24 cellular contexts compared by ENCODE assay signal in the genomic region with DNA sequence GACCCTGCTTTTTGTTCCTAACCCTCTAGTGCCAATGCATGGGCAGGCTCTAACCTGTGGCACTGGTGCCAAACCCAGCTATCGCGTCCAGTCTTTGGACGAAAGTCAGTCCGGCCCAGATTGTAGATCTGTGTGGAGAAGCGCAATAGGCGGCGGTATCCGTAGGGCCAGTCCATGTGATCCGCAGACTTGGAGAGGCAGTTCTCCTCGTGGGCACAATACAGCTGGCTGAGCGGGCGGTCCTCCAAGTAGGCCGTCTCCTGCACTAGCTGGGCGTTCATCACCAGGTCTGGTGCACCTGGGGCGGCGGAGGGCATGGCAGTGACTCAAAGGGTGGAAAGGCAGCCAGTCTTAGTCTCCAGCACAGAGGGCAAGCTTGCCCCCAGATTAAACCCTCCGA. TPM values are rescaled to one million over a fixed set of nuclear protein-coding genes. Genes with fewer than 3 reads are reported as not detected.
DNase-seq lines count a peak whose midpoint lies in the region; ATAC-seq, FAIRE-seq and TF ChIP-seq lines count a peak whose summit lies in the region.
"Had no signal": no experiment of that assay in that cellular context is flagged by ENCODE, and none has a peak within 500 bp of the region (broad histone marks: within the 10 kb centered on the region; RNA-seq: fewer than 3 reads in every experiment).

No MANE protein-coding gene starts in this region.

- H3K4me1 ChIP-seq in MM.1S (ENCODE audit: low read length) (peaks cover 46% of the 10 kb centered on the region), psoas muscle (no peaks in the 10 kb centered on the region)

- intact Hi-C loops in psoas muscle (cut with DNase I) = loop anchor here in 1 of 2 donors (10.0 kb wide), 1 partner anchor 411 kb away; no protein-coding TSS in a partner anchor

- H3K27me3 ChIP-seq in MM.1S (replicated peaks; ENCODE audit: insufficient read depth, low read length) (no peaks in the 10 kb centered on the region), psoas muscle (ENCODE audit: insufficient read depth in 3 of 3, low read length in 2 of 3) (no peaks in the 10 kb centered on the region)

- CTCF ChIA-PET in RWPE1 (lab: Yijun Ruan, JAX) = interaction anchor here (0.6 to 1.3 kb wide), 3 partner anchors 86 to 1336 kb away, joined by 3 read pairs; no protein-coding TSS in a partner anchor

- FAIRE-seq in GM19239 (lab: Jason Lieb, UNC) = no peak
- FAIRE-seq: D721Med, GM12892 had no signal

- WGBS in psoas muscle, 3 donors = 77 to 92% (median 82%) methylated on average over 17 of the region's 17 CpGs

- H3K79me2 ChIP-seq in MM.1S (ENCODE audit: low read length) = no peaks in the 10 kb centered on the region

- no peak overlapping the region for H3K4me3 ChIP-seq in MM.1S (ENCODE audit: low read length)
- H3K4me3 ChIP-seq in psoas muscle = no peak overlapping the region
- H3K4me3 ChIP-seq: SK-N-MC had no signal

- H3K9ac ChIP-seq in MM.1S (ENCODE audit: low read length) = no peak overlapping the region

- H3K4me2 ChIP-seq in MM.1S (ENCODE audit: low read depth, low read length) = 0 out of 2 replicates have a peak overlapping the region, but pooled peaks have one; percentile 0

- peak overlapping the region; percentile 78; the same call in 1 of the 2 replicates for H3K27ac ChIP-seq in MM.1S (ENCODE audit: low read length)
- H3K27ac ChIP-seq in psoas muscle = no peak overlapping the region
- no peak overlapping the region for H3K27ac ChIP-seq in RWPE1
- H3K27ac ChIP-seq: 22Rv1, C4-2B, SK-N-MC had no signal

- no peaks in the 10 kb centered on the region for H4K20me1 ChIP-seq in MM.1S (ENCODE audit: insufficient read depth, low read length)

- DNase-seq in NCI-H2029 (lab: John Stamatoyannopoulos, UW) = peak; percentile 6
- DNase-seq in NCI-H2029 treated with DMSO at 0.1 percent for 48 hours (lab: John Stamatoyannopoulos, UW) = no peak
- DNase-seq in MM.1S = no peak
- no peak for DNase-seq in psoas muscle
- no peak for DNase-seq in GM19239 (ENCODE audit: insufficient read length, low spot score)
- DNase-seq in RWPE1 (ENCODE audit: low spot score) = no peak
- DNase-seq: AML-193, Karpas-422, NCI-H1092, NCI-H1436 treated with DMSO at 0.1 percent for 48 hours, NCI-H2081, NCI-H2171 treated with DMSO at 0.1 percent for 48 hours, NCI-H510A, NCI-H748 treated with DMSO at 0.1 percent for 48 hours, OCI-M1, SHP77 had no signal

- POLR2A ChIA-PET in RWPE1 (lab: Yijun Ruan, JAX; ENCODE audit: low non-redundant PET) = no interaction called here

- peak; percentile 12 for ATAC-seq in esophagus mucosa
- peak in 3 of 4 donors; percentile 21 to 27 (median 27) for ATAC-seq in psoas muscle
- no peak for ATAC-seq in HG03025 (IDR thresholded peaks at IDR 0.05; ENCODE audit: low FRiP score, unreplicated experiment)

- H3F3A ChIP-seq in MM.1S (ENCODE audit: insufficient read depth, low read length) = peaks cover 21% of the 10 kb centered on the region

- H3K36me3 ChIP-seq in MM.1S (replicated peaks; ENCODE audit: insufficient read depth, low read length) (no peaks in the 10 kb centered on the region), psoas muscle (ENCODE audit: insufficient read depth in 1 of 2, low read depth in 1 of 2) (peaks cover 0 to 85% of the 10 kb centered on the region in 2 donors)

- H2AFZ ChIP-seq in MM.1S (ENCODE audit: low read length) = no peak overlapping the region

- TF ChIP-seq CTCF in MM.1S (IDR thresholded peaks at IDR 0.05; ENCODE audit: low read length) (no peak), psoas muscle (IDR thresholded peaks at IDR 0.05) (no peak), RWPE1 (conservative IDR thresholded peaks at IDR 0.05; ENCODE audit: low read depth) (no peak)

- H3K9me2 ChIP-seq in MM.1S (replicated peaks; ENCODE audit: insufficient read depth, low read length) = no peaks in the 10 kb centered on the region

- H3K9me3 ChIP-seq in MM.1S (replicated peaks; ENCODE audit: insufficient read depth, low read length) (no peaks in the 10 kb centered on the region), psoas muscle (no peaks in the 10 kb centered on the region)

RNA-seq across cellular contexts. Expression of a gene that starts 14.5 kb away (rescaled TPM):
- 1.1 TPM for total RNA-seq in esophagus mucosa
- total RNA-seq in psoas muscle = 10 to 100 TPM in 3 of 4 donors, 1 to 10 TPM in 1; 5.7 to 26.3 (median 12.5) TPM
- 1 to 10 TPM; 2.9 to 7.4 (median 3.0) TPM for polyA plus RNA-seq in psoas muscle
- total RNA-seq: MCF 10A had no signal
